Comparison of ENCODE assay signal across 8 cellular contexts in the genomic region with DNA sequence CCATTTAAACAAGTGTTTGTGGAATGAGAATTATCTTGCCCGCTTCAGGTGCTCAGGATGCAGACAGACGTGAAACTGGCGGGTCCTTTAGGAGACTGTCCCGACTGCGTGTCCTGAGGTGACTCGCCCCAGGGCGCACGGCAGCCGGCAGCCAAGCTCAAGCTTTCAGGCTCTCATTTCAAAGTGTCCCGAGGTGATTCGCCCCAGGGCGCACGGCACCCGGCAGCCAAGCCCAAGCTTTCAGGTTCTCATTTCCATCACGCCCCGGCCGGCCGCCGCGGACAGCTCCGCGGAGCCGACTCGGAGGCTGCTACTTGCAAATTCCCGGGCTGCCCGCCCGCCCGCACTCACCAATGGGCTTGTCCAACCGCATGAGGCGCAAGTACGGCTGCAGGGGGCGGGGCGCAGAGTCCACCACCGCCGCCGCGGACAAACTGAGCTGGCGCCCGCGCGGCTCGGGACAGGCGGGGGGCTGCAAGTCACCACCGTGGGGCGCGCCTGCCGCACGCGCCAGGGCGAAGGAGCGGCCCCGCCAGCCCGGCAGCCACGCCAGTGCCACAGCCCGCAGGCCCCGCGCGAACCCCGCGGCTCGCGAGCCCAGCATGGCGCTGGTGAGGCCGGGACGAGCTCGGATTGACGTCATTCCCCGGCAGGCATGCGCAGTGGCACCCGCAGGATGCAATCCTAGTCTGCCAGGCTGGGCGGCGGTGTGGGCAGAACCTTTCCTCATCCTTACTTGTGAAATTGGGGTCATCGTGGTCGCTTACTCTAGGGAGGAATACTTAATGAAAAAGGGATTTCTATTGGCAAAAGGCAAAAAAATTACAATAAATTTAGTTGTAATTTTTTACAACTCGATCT. TPM values are rescaled to one million over a fixed set of nuclear protein-coding genes. Genes with fewer than 3 reads are reported as not detected.
DNase-seq lines count a peak whose midpoint lies in the region; ATAC-seq lines count a peak whose summit lies in the region.

A gene with protein sequence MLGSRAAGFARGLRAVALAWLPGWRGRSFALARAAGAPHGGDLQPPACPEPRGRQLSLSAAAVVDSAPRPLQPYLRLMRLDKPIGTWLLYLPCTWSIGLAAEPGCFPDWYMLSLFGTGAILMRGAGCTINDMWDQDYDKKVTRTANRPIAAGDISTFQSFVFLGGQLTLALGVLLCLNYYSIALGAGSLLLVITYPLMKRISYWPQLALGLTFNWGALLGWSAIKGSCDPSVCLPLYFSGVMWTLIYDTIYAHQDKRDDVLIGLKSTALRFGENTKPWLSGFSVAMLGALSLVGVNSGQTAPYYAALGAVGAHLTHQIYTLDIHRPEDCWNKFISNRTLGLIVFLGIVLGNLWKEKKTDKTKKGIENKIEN (minus strand): TSS at position 638 of the 861 bp plus-strand sequence. CDS start 34 bp downstream, at position 604.

- no peaks in the 10 kb centered on the region for H3K27me3 Mint-ChIP-seq in effector memory CD8-positive, alpha-beta T cell

- H3K36me3 Mint-ChIP-seq in effector memory CD8-positive, alpha-beta T cell (ENCODE audit: insufficient read depth) = peaks cover 14% of the 10 kb centered on the region

- H3K4me2 ChIP-seq in mesenchymal stem cell (ENCODE audit: low read length, poor library complexity, severe bottlenecking) = peak within 1 kb of the TSS; percentile 85

- peak within 1 kb of the TSS; percentile 91 to 93 for H3K4me3 ChIP-seq in mesenchymal stem cell (ENCODE audit: insufficient read depth in 1 of 2, low read depth in 1 of 2, low read length in 2 of 2)

- peak within 1 kb of the TSS; percentile 90 for H3K27ac ChIP-seq in mesenchymal stem cell (ENCODE audit: low read length, poor library complexity, severe bottlenecking)

- peak within 1 kb of the TSS in 1 of 2 experiments; percentile 87 for H3K23ac ChIP-seq in mesenchymal stem cell (ENCODE audit: low read length in 2 of 2)

- peak within 1 kb of the TSS in 1 of 2 experiments; percentile 97 for H3K4ac ChIP-seq in mesenchymal stem cell (ENCODE audit: low read depth in 1 of 2, low read length in 2 of 2)

- H3K4me3 Mint-ChIP-seq in effector memory CD8-positive, alpha-beta T cell = peak within 1 kb of the TSS; percentile 98

- no peaks in the 10 kb centered on the region for H3K4me1 ChIP-seq in mesenchymal stem cell (ENCODE audit: control insufficient read depth, insufficient read depth, low read depth, low read length)

- H2AK5ac ChIP-seq in mesenchymal stem cell (ENCODE audit: low read length, severe bottlenecking) = no peak within 1 kb of the TSS

- peak within 1 kb of the TSS; percentile 46 for H4K8ac ChIP-seq in mesenchymal stem cell (ENCODE audit: low read length)

- H3K36me3 ChIP-seq in mesenchymal stem cell (ENCODE audit: control insufficient read depth in 1 of 2, insufficient read depth in 2 of 2, low read depth in 1 of 2, low read length in 2 of 2) = peaks cover 0 to 3% of the 10 kb centered on the region in 2 experiments

- H2BK5ac ChIP-seq in mesenchymal stem cell (ENCODE audit: low read depth, low read length, poor library complexity, severe bottlenecking) = peak within 1 kb of the TSS; percentile 84

- peaks cover 15 to 35% of the 10 kb centered on the region in 2 donors for H3K4me1 Mint-ChIP-seq in effector memory CD8-positive, alpha-beta T cell (ENCODE audit: low read depth in 2 of 2)

- peak within 1 kb of the TSS; percentile 96 for H2BK15ac ChIP-seq in mesenchymal stem cell (ENCODE audit: low read depth, poor library complexity, severe bottlenecking)

- H3K9me3 ChIP-seq in mesenchymal stem cell (ENCODE audit: control insufficient read depth, low read length) = no peaks in the 10 kb centered on the region

- peak within 1 kb of the TSS; percentile 95 to 97 for H3K18ac ChIP-seq in mesenchymal stem cell (ENCODE audit: low read depth in 1 of 2, low read length in 2 of 2)

- peak within 1 kb of the TSS; percentile 66 for H2BK120ac ChIP-seq in mesenchymal stem cell (ENCODE audit: low read depth, low read length)

- H2AFZ ChIP-seq in mesenchymal stem cell (ENCODE audit: low read depth, low read length) = peak within 1 kb of the TSS; percentile 88

- H3K9ac ChIP-seq in mesenchymal stem cell (ENCODE audit: low read length) = peak within 1 kb of the TSS; percentile 98

- peak within 1 kb of the TSS; percentile 91 for H4K91ac ChIP-seq in mesenchymal stem cell (ENCODE audit: low read length)

- peak within 1 kb of the TSS in 1 of 2 experiments; percentile 94 for H2BK12ac ChIP-seq in mesenchymal stem cell (ENCODE audit: low read length in 2 of 2)

- DNase-seq in COLO668 (lab: John Stamatoyannopoulos, UW; ENCODE audit: unreplicated experiment) = peak; percentile 94
- DNase-seq in HPDE6-E6E7 (ENCODE audit: extremely low spot score) = peak; percentile 98
- peak; percentile 93 to 97 for DNase-seq in NOMO-1 (lab: John Stamatoyannopoulos, UW; ENCODE audit: unreplicated experiment in 2 of 2)
- peak; percentile 83 to 86 for DNase-seq in activated CD8-positive, alpha-beta memory T cell treated with anti-CD3 and anti-CD28 coated beads for 4 hours (ENCODE audit: low read depth in 2 of 2)
- DNase-seq in effector memory CD8-positive, alpha-beta T cell = peak; percentile 92 to 94 (median 93)
- peak; percentile 94 for DNase-seq in mesenchymal stem cell
- DNase-seq in stimulated activated CD8-positive, alpha-beta memory T cell treated with anti-CD3 and anti-CD28 coated beads, Interleukin-12 subunit alpha, Interleukin-12 subunit beta, amount 100 ng/mL, for 4 hours (ENCODE audit: low read depth) = peak; percentile 90

- no peaks in the 10 kb centered on the region for H3K9me3 Mint-ChIP-seq in effector memory CD8-positive, alpha-beta T cell

- no peaks in the 10 kb centered on the region for H3K27me3 ChIP-seq in mesenchymal stem cell (ENCODE audit: control insufficient read depth in 1 of 2, insufficient read depth in 1 of 2, low read length in 2 of 2)

- H3K27ac Mint-ChIP-seq in effector memory CD8-positive, alpha-beta T cell = peak within 1 kb of the TSS; percentile 98

- H3K14ac ChIP-seq in mesenchymal stem cell (ENCODE audit: low read length in 2 of 2) = peak within 1 kb of the TSS in 1 of 2 experiments; percentile 96

- WGBS in mesenchymal stem cell = under 1% methylated on average over 73 of the region's 75 CpGs

- ATAC-seq in GM19463 (IDR thresholded peaks at IDR 0.05; ENCODE audit: unreplicated experiment) = peak; percentile 90
- peak; percentile 89 for ATAC-seq in effector memory CD8-positive, alpha-beta T cell (replicated peaks)

- H3K79me1 ChIP-seq in mesenchymal stem cell (replicated peaks; ENCODE audit: low read length, poor library complexity, severe bottlenecking) = peaks cover 10% of the 10 kb centered on the region

RNA-seq across cellular contexts. Expression of the gene that starts here (rescaled TPM):
- polyA plus RNA-seq in mesenchymal stem cell (2013, experiment 1 of 2) = 11.2 TPM
- 11.6 TPM for polyA plus RNA-seq in mesenchymal stem cell (2013, experiment 2 of 2)

Comparison
In these comparisons a context has a peak if more than half of its experiments do, and no peak if none do; other contexts are left out.
1. Peak in every context shown above with its lines: DNase-seq, ATAC-seq, H3K4me3 ChIP-seq and H3K27ac ChIP-seq.